In the genomic region with DNA sequence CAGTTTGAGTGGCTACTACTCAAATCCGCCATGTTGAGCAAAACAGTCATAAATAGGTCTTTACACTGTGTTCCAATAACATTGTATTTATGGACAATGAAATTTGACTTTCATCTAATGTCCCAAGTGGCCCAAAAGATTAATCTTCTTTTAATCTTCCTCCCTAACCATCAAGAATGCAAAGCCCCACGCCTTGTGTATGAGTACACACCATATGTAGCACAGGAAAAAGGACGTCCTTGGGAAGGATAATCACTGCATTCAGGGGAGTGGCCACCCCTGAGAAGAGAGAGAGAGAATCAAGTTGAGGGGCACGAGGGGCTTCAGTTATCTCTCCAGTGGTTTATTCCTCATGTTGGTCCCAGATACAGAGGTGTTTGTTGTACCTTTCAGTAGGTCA, we compare ENCODE assay signal across 30 cellular contexts. TPM values are rescaled to one million over a fixed set of nuclear protein-coding genes. Genes with fewer than 3 reads are reported as not detected.
DNase-seq lines count a peak whose midpoint lies in the region; ATAC-seq, FAIRE-seq and TF ChIP-seq lines count a peak whose summit lies in the region.
"Had no signal": no experiment of that assay in that cellular context is flagged by ENCODE, and none has a peak within 500 bp of the region (broad histone marks: within the 10 kb centered on the region; RNA-seq: fewer than 3 reads in every experiment).

No MANE protein-coding gene starts in this region.

- H2BK15ac ChIP-seq in H9 (ENCODE audit: low read depth, low read length) = no peak overlapping the region

- no peak overlapping the region for H4K5ac ChIP-seq in H9 (ENCODE audit: insufficient read length, low read depth, low read length)

- H3K9ac ChIP-seq in H9 (ENCODE audit: extremely low read depth, insufficient read length, low read length) (no peak overlapping the region), endodermal cell (ENCODE audit: extremely low read depth, low read length, poor library complexity, severe bottlenecking) (peak overlapping the region; percentile 7)
- H3K9ac ChIP-seq: BLaER1, KMS-11 had no signal

- BruUV-seq in OCI-LY7 (replicated peaks; lab: Mats Ljungman, UMichigan) = no TSS peak

- H4K20me1 ChIP-seq in H9 (ENCODE audit: control insufficient read depth, insufficient read depth, insufficient read length) (no peaks in the 10 kb centered on the region), OCI-LY7 (ENCODE audit: insufficient read depth, low read length) (no peaks in the 10 kb centered on the region)
- H4K20me1 ChIP-seq: BLaER1 had no signal

- no peak for TF ChIP-seq POLR2A in A549 (IDR thresholded peaks at IDR 0.05; ENCODE audit: low read length)

- TF ChIP-seq CTCF in A549 (IDR thresholded peaks at IDR 0.05) = no peak
- TF ChIP-seq CTCF in H9 (conservative IDR thresholded peaks at IDR 0.05) = no peak
- TF ChIP-seq CTCF in OCI-LY7 (conservative IDR thresholded peaks at IDR 0.05; ENCODE audit: low read length) = no peak
- TF ChIP-seq CTCF in endodermal cell (conservative IDR thresholded peaks at IDR 0.05) = no peak

- POLR2A ChIA-PET in A549 (lab: Yijun Ruan, JAX) = no interaction called here
- POLR2A ChIA-PET in OCI-LY7 (lab: Charles Lee) = interaction anchor here (0.6 to 0.7 kb wide), 2 partner anchors 59 to 572 kb away, joined by 3 read pairs; no protein-coding TSS in a partner anchor

- H4K91ac ChIP-seq in H9 (ENCODE audit: insufficient read length, low read depth, low read length) = no peak overlapping the region

- H2BK12ac ChIP-seq in H9 (ENCODE audit: insufficient read length, low read depth, low read length) = no peak overlapping the region

- H3K36me3 Mint-ChIP-seq in H9 (ENCODE audit: insufficient read depth in 1 of 3, low read depth in 3 of 3) (peaks cover 18 to 46% (median 18%) of the 10 kb centered on the region in 3 experiments; a peak in 5 of 7 replicates), endodermal cell (ENCODE audit: low read depth) (peaks cover 38% of the 10 kb centered on the region)
- H3K36me3 Mint-ChIP-seq: CD4-positive, CD25-positive, alpha-beta regulatory T cell had no signal

- H3K4me3 Mint-ChIP-seq in H9 = no peak overlapping the region
- H3K4me3 Mint-ChIP-seq in endodermal cell = no peak overlapping the region
- H3K4me3 Mint-ChIP-seq: CD4-positive, CD25-positive, alpha-beta regulatory T cell; IgD-negative memory B cell had no signal

- no peak for TF ChIP-seq RAD21 in A549 (conservative IDR thresholded peaks at IDR 0.05 in 1 of 2, IDR thresholded peaks at IDR 0.05 in 1 of 2)

- no peaks in the 10 kb centered on the region for H3K23me2 ChIP-seq in H9 (ENCODE audit: insufficient read length, low read depth, low read length, poor library complexity, severe bottlenecking)

- H2AFZ ChIP-seq in H9 (ENCODE audit: low read length) (no peak overlapping the region), OCI-LY7 (ENCODE audit: low read length) (peak overlapping the region; percentile 17; the same call in 1 of the 2 replicates)
- H2AFZ ChIP-seq: PC-9 had no signal

- ATAC-seq in A549 (no peak), GM19351 (IDR thresholded peaks at IDR 0.05; ENCODE audit: unreplicated experiment) (no peak)

- no peak overlapping the region for H2BK5ac ChIP-seq in H9 (ENCODE audit: insufficient read length, low read length)

- H3K27ac ChIP-seq in A549 (peak overlapping the region; percentile 44 to 87; a peak in 2 of 6 replicates), H9 (ENCODE audit: insufficient read length, low read depth, low read length) (no peak overlapping the region), OCI-LY7 (ENCODE audit: low read depth, low read length, poor library complexity, severe bottlenecking) (no peak overlapping the region), endodermal cell (ENCODE audit: low read depth, low read length) (no peak overlapping the region), substantia nigra (ENCODE audit: low read depth, low read length, poor library complexity, severe bottlenecking) (no peak overlapping the region)
- H3K27ac ChIP-seq: 22Rv1, BLaER1, KMS-11, PC-9, SJSA1 had no signal

- H3K9me2 ChIP-seq in OCI-LY7 (ENCODE audit: insufficient read depth, low read length) = no peaks in the 10 kb centered on the region

- H3K4ac ChIP-seq in H9 (ENCODE audit: low read depth, low read length) = no peak overlapping the region

- H2BK20ac ChIP-seq in H9 (ENCODE audit: low read depth, low read length, poor library complexity, severe bottlenecking) = no peak overlapping the region

- no peak overlapping the region for H3K23ac ChIP-seq in H9 (ENCODE audit: insufficient read length, low read depth, low read length)

- H4K8ac ChIP-seq in H9 (replicated peaks; ENCODE audit: insufficient read length, low read depth, low read length) = no peak overlapping the region

- no peak overlapping the region for H2BK120ac ChIP-seq in H9 (ENCODE audit: low read depth, low read length, poor library complexity, severe bottlenecking)

- H3K79me1 ChIP-seq in H9 (ENCODE audit: insufficient read depth, low read depth, low read length, poor library complexity, severe bottlenecking) = no peaks in the 10 kb centered on the region

- H3K79me2 ChIP-seq in H9 (ENCODE audit: insufficient read depth, low read length) (peaks cover 12% of the 10 kb centered on the region; the same call in 1 of the 2 replicates), OCI-LY7 (ENCODE audit: insufficient read depth, low read depth, low read length) (no peaks in the 10 kb centered on the region)

- FAIRE-seq in A549 (lab: Jason Lieb, UNC) = no peak
- FAIRE-seq: G401.6 had no signal

- intact Hi-C loops in OCI-LY7 (cut with micrococcal nuclease; ENCODE audit: unreplicated experiment) = no loop called here

- no peak for DNase-seq in A549 (ENCODE audit: low read depth in 1 of 2, low spot score in 1 of 2)
- no peak for DNase-seq in H9
- DNase-seq in OCI-LY7 (ENCODE audit: low spot score) = no peak
- no peak for DNase-seq in endodermal cell
- DNase-seq in substantia nigra (lab: John Stamatoyannopoulos, UW) = no peak
- no peak for DNase-seq in RPMI8226
- DNase-seq in NCI-H2029 treated with DMSO at 0.1 percent for 48 hours (lab: John Stamatoyannopoulos, UW) = no peak
- DNase-seq: ACHN; CD4-positive, CD25-positive, alpha-beta regulatory T cell; DMS53; GOT3; HCEC 1CT; NCI-H1048; NCI-H1417; NCI-H1694; NCI-H2081; NCI-H2171; NCI-H226; NCI-H510A; NCI-H748 treated with DMSO at 0.1 percent for 48 hours; NK-92 treated with Interleukin-12 subunit alpha and Interleukin-12 subunit beta, amount 100 ng/mL, for 24 hours; PC-9; Right ventricle myocardium superior had no signal

- no peaks in the 10 kb centered on the region for H3K36me3 ChIP-seq in OCI-LY7 (ENCODE audit: insufficient read depth, low read length)
- H3K36me3 ChIP-seq in endodermal cell (ENCODE audit: control insufficient read depth, insufficient read depth, low read length) = peaks cover 5% of the 10 kb centered on the region
- H3K36me3 ChIP-seq: BLaER1, SJSA1 had no signal

- H3K4me1 ChIP-seq in A549 = peaks cover 36% of the 10 kb centered on the region
- no peaks in the 10 kb centered on the region for H3K4me1 ChIP-seq in H9 (ENCODE audit: insufficient read depth, low read length)
- no peaks in the 10 kb centered on the region for H3K4me1 ChIP-seq in OCI-LY7 (ENCODE audit: insufficient read depth, low read length, poor library complexity, severe bottlenecking)
- peaks cover 5% of the 10 kb centered on the region for H3K4me1 ChIP-seq in endodermal cell (ENCODE audit: control insufficient read depth, insufficient read depth, low read length)
- H3K4me1 ChIP-seq: SJSA1 had no signal

- H3T11ph ChIP-seq in H9 (ENCODE audit: low read length) = no peak overlapping the region

- H3K27ac Mint-ChIP-seq in H9 (peak overlapping the region in 2 of 3 experiments; percentile 16 to 88; a peak in 1 of 7 replicates), endodermal cell (peak overlapping the region; percentile 69)
- H3K27ac Mint-ChIP-seq: CD4-positive, CD25-positive, alpha-beta regulatory T cell; IgD-negative memory B cell had no signal

- CTCF ChIA-PET in A549 (lab: Yijun Ruan, JAX) (no interaction called here), OCI-LY7 (lab: Charles Lee; ENCODE audit: unreplicated experiment) (no interaction called here)

- H3K4me2 ChIP-seq in A549 (no peak overlapping the region), H9 (ENCODE audit: insufficient read depth, insufficient read length, low read length) (no peak overlapping the region), OCI-LY7 (ENCODE audit: low read length) (no peak overlapping the region)
- H3K4me2 ChIP-seq: BLaER1, KMS-11, PC-9 had no signal

- H3K27me3 ChIP-seq in H9 (ENCODE audit: insufficient read depth, low read length) (no peaks in the 10 kb centered on the region), endodermal cell (ENCODE audit: control insufficient read depth, insufficient read depth, low read length, poor library complexity, severe bottlenecking) (no peaks in the 10 kb centered on the region)
- H3K27me3 ChIP-seq: BLaER1, SJSA1 had no signal

- H3K4me1 Mint-ChIP-seq in H9 (no peaks in the 10 kb centered on the region), endodermal cell (peaks cover 17% of the 10 kb centered on the region)
- H3K4me1 Mint-ChIP-seq: CD4-positive, CD25-positive, alpha-beta regulatory T cell had no signal

- H3K9me3 Mint-ChIP-seq in H9 = no peaks in the 10 kb centered on the region
- H3K9me3 Mint-ChIP-seq in endodermal cell = no peaks in the 10 kb centered on the region

- TF ChIP-seq EP300 in A549 (IDR thresholded peaks at IDR 0.05) = no peak

- H3K56ac ChIP-seq in H9 (ENCODE audit: insufficient read length, low read depth, low read length) = no peak overlapping the region

- no peak overlapping the region for H2AK5ac ChIP-seq in H9 (ENCODE audit: insufficient read length, low read length)

- no peak overlapping the region for H3K14ac ChIP-seq in H9 (ENCODE audit: insufficient read depth, low read length)

- no peak overlapping the region for H3K18ac ChIP-seq in H9 (ENCODE audit: insufficient read length, low read depth, low read length)

- no peaks in the 10 kb centered on the region for H3K9me3 ChIP-seq in A549
- H3K9me3 ChIP-seq in H9 (ENCODE audit: control insufficient read depth, low read depth, low read length) = no peaks in the 10 kb centered on the region
- H3K9me3 ChIP-seq in OCI-LY7 (ENCODE audit: low read length) = no peaks in the 10 kb centered on the region
- H3K9me3 ChIP-seq in endodermal cell (ENCODE audit: control insufficient read depth, low read length) = no peaks in the 10 kb centered on the region
- H3K9me3 ChIP-seq: BLaER1, SJSA1 had no signal

- WGBS in A549 (ENCODE audit: missing lambda C conversion rate) = 82% methylated on average over 4 of the region's 4 CpGs
- WGBS in H9 (ENCODE audit: extremely low coverage, insufficient read length, low lambda C conversion rate) = no CpG with 5 or more reads among the region's 4 CpGs
- WGBS in endodermal cell (ENCODE audit: insufficient coverage in 1 of 2, insufficient read length in 1 of 2), 2 experiments = 85 to 100% methylated on average over 2 to 4 of the region's 4 CpGs

- H3K4me3 ChIP-seq in A549 = no peak overlapping the region
- no peak overlapping the region for H3K4me3 ChIP-seq in OCI-LY7 (ENCODE audit: low read depth, low read length, poor library complexity, severe bottlenecking)
- H3K4me3 ChIP-seq in endodermal cell (ENCODE audit: low read length) = no peak overlapping the region
- H3K4me3 ChIP-seq: BLaER1, PC-9, SJSA1 had no signal

- H3K27me3 Mint-ChIP-seq in H9 (ENCODE audit: low read depth) (no peaks in the 10 kb centered on the region), endodermal cell (ENCODE audit: insufficient read depth) (no peaks in the 10 kb centered on the region)
- H3K27me3 Mint-ChIP-seq: CD4-positive, CD25-positive, alpha-beta regulatory T cell; IgD-negative memory B cell had no signal

RNA-seq across cellular contexts. Expression of gene RBM47, which starts 33.1 kb away (rescaled TPM):
- polyA plus RNA-seq in A549 (2011; rRNA removed) (37.3 and 38.1 TPM in 2 replicates), A549 (2017; fragmentation: RNase III; extraction: RNeasy Plus Mini Kit Qiagen cat#74134 plus additional on column Dnase treatment) (33.2 to 43.3 TPM (median 41.5 TPM) in 3 replicates)
- 53.4 and 68.8 TPM in 2 replicates for polyA plus RNA-seq in A549 (2012; cell fraction: cytosol; rRNA removed)
- 63.9 and 115 TPM in 2 replicates for polyA plus RNA-seq in A549 (2012; cell fraction: nucleus; rRNA removed)
- polyA minus RNA-seq in A549 (2011; rRNA and poly(A)+ RNA removed) = 37.6 and 44.1 TPM in 2 replicates
- total RNA-seq in H9 (2021) (70.3 and 75.9 TPM in 2 replicates), OCI-LY7 (2022) (12.0 and 14.2 TPM in 2 replicates), endodermal cell (10 to 100 TPM; 71.7 to 90.6 TPM)
- 4.6 and 5.3 TPM in 2 replicates for total RNA-seq in OCI-LY7 (2014; rRNA removed; shearing (Covaris generic))
- 9.9 TPM for polyA plus RNA-seq in endodermal cell (2013, experiment 1 of 2)
- 8.1 TPM for polyA plus RNA-seq in endodermal cell (2013, experiment 2 of 2)

Comparison
In these comparisons a context has a peak if more than half of its experiments do, and no peak if none do; other contexts are left out.
1. H3K27ac ChIP-seq: peak in A549 (2 of 2); none in H9 (single experiment), OCI-LY7 (single experiment), endodermal cell (single experiment) and substantia nigra (single experiment).